ENCODE assay signal across 18 cellular contexts in the genomic region with DNA sequence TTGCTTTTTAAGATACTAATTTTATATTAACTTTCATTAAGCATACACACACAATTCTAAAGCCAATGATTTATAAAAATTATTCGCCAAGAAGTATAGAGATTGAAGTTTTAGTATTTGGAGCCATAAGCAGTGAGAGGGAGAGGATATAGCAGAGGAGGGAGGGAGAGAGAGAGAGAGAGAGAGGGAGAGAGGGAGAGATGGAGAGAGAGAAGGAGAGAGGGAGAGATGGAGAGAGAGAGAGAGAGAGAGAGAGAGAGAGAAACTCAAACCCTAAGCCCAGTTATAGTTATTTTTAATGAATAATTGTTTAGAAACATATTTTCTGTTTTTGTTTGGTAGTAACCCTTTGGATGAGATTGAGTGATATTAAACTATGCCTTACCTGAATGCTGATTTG. TPM values are rescaled to one million over a fixed set of nuclear protein-coding genes. Genes with fewer than 3 reads are reported as not detected.
"Had no signal": no experiment of that assay in that cellular context is flagged by ENCODE, and none has a peak within 500 bp of the region (broad histone marks: within the 10 kb centered on the region; RNA-seq: fewer than 3 reads in every experiment).

No MANE protein-coding gene starts in this region.

- DNase-seq: activated B cell treated with CpG ODN at 0.5 μM for 24 hours; activated CD4-positive, alpha-beta T cell treated with anti-CD3 and anti-CD28 coated beads, Interleukin-2, amount 10 ng/mL, durations not matched to agents 7 days and 5 days; activated CD8-positive, alpha-beta T cell treated with anti-CD3 and anti-CD28 coated beads, Interleukin-2, amount 10 ng/mL, durations not matched to agents 7 days and 5 days; activated naive CD4-positive, alpha-beta T cell treated with Interleukin-2 at 50 U/mL for 16 hours; activated naive CD8-positive, alpha-beta T cell treated with anti-CD3 and anti-CD28 coated beads, Interleukin-2, amount 10 ng/mL, durations not matched to agents 7 days and 5 days; activated T-cell treated with anti-CD3 and anti-CD28 coated beads, Interleukin-2, amount 50 U/mL, for 24 hours; cortex of kidney; erythroblast; left ventricle myocardium inferior; mammary epithelial cell; stimulated activated naive CD8-positive, alpha-beta T cell treated with anti-CD3 and anti-CD28 coated beads, Interleukin-15, Interleukin-2, amounts not matched to agents 100 U/mL and 50 U/mL, for 24 hours; transverse colon; uterus had no signal

- H3K27ac ChIP-seq: left ventricle myocardium inferior, neural progenitor cell, right atrium auricular region had no signal

- ATAC-seq: activated CD8-positive, alpha-beta T cell treated with anti-CD3 and anti-CD28 coated beads, Interleukin-2, amount 10 ng/mL, durations not matched to agents 7 days and 5 days; stimulated activated naive CD8-positive, alpha-beta T cell treated with anti-CD3 and anti-CD28 coated beads, Interleukin-15, Interleukin-2, amounts not matched to agents 100 U/mL and 50 U/mL, for 24 hours had no signal

- H3K9ac ChIP-seq: neural progenitor cell had no signal

- H2AFZ ChIP-seq: neural progenitor cell had no signal

- H3K4me3 ChIP-seq: left ventricle myocardium inferior, neural progenitor cell, right atrium auricular region, transverse colon, uterus had no signal

- H3K27me3 ChIP-seq: uterus had no signal

- H3K36me3 ChIP-seq: left ventricle myocardium inferior, neural progenitor cell, right atrium auricular region, transverse colon, uterus had no signal

- H3K9me3 ChIP-seq: left ventricle myocardium inferior, right atrium auricular region, transverse colon, uterus had no signal

- H3K4me1 ChIP-seq: neural progenitor cell had no signal

- H3K4me2 ChIP-seq: neural progenitor cell had no signal

RNA-seq across cellular contexts. Expression of gene TWIST2, which starts 5.3 kb away (rescaled TPM):
- total RNA-seq: activated B cell treated with CpG ODN at 0.5 μM for 24 hours; activated CD4-positive, alpha-beta T cell treated with anti-CD3 and anti-CD28 coated beads, Interleukin-2, amount 10 ng/mL, durations not matched to agents 7 days and 5 days; activated CD8-positive, alpha-beta T cell treated with anti-CD3 and anti-CD28 coated beads, Interleukin-2, amount 10 ng/mL, durations not matched to agents 7 days and 5 days; activated naive CD8-positive, alpha-beta T cell treated with anti-CD3 and anti-CD28 coated beads, Interleukin-2, amount 10 ng/mL, durations not matched to agents 7 days and 5 days; activated T-helper 2 cell treated with anti-CD3 and anti-CD28 coated beads, Interferon-gamma antibody, Interleukin-2, Interleukin-4, amounts not matched to agents 10 μg/mL and 5 μg/mL and 100 μg/mL, durations not matched to agents 14 hours and 24 hours and 36 hours; frontal cortex; progenitor cell of endocrine pancreas had no signal
